ENCODE assay signal across 8 cellular contexts in genomic region chr12:105561981-105562726, GRCh38.
DNase-seq lines count a peak whose midpoint lies in the region; ATAC-seq lines count a peak whose summit lies in the region.

No MANE protein-coding gene starts in this region.

- peak; percentile 68 to 91 for ATAC-seq in left cardiac atrium
- no peak for ATAC-seq in natural killer cell treated with Interleukin-12 subunit alpha and Interleukin-12 subunit beta and Interleukin-15 and Interleukin-18, amount 100 ng/mL, for 72 hours
- ATAC-seq in HG02610 (IDR thresholded peaks at IDR 0.05; ENCODE audit: unreplicated experiment): no peak
- ATAC-seq in GM21619 (IDR thresholded peaks at IDR 0.05; ENCODE audit: unreplicated experiment): no peak

- H3K4me1 Mint-ChIP-seq in natural killer cell treated with Interleukin-12 subunit alpha and Interleukin-12 subunit beta and Interleukin-15 and Interleukin-18, amount 100 ng/mL, for 72 hours (ENCODE audit: low read depth in 2 of 2): no peaks in the 10 kb centered on the region

- intact Hi-C loops in left cardiac atrium (cut with DNase I): no loop called here

- no peak overlapping the region for H3K27ac Mint-ChIP-seq in natural killer cell treated with Interleukin-12 subunit alpha and Interleukin-12 subunit beta and Interleukin-15 and Interleukin-18, amount 100 ng/mL, for 72 hours

- H3K4me3 Mint-ChIP-seq in natural killer cell treated with Interleukin-12 subunit alpha and Interleukin-12 subunit beta and Interleukin-15 and Interleukin-18, amount 100 ng/mL, for 72 hours: no peak overlapping the region

- no peaks in the 10 kb centered on the region for H3K9me3 Mint-ChIP-seq in natural killer cell treated with Interleukin-12 subunit alpha and Interleukin-12 subunit beta and Interleukin-15 and Interleukin-18, amount 100 ng/mL, for 72 hours

- H3K36me3 Mint-ChIP-seq in natural killer cell treated with Interleukin-12 subunit alpha and Interleukin-12 subunit beta and Interleukin-15 and Interleukin-18, amount 100 ng/mL, for 72 hours: no peaks in the 10 kb centered on the region

- DNase-seq in HK-2 (ENCODE audit: unreplicated experiment) (peak; percentile 66), SHP77 treated with DMSO at 0.1 percent for 48 hours (lab: John Stamatoyannopoulos, UW) (peak; percentile 63), left cardiac atrium (peak; percentile 41), smooth muscle cell of the brain vasculature (ENCODE audit: low read depth, low spot score) (peak; percentile 23)
- DNase-seq in activated CD4-positive, alpha-beta T cell treated with anti-CD3 and anti-CD28 coated beads, Interleukin-2, amount 50 U/mL, for 4 hours: no peak
- no peak for DNase-seq in natural killer cell treated with Interleukin-12 subunit alpha and Interleukin-12 subunit beta and Interleukin-15 and Interleukin-18, amount 100 ng/mL, for 72 hours (ENCODE audit: low spot score)

- peaks cover 3 to 10% of the 10 kb centered on the region in 2 donors for H3K27me3 Mint-ChIP-seq in natural killer cell treated with Interleukin-12 subunit alpha and Interleukin-12 subunit beta and Interleukin-15 and Interleukin-18, amount 100 ng/mL, for 72 hours

Comparison
In these comparisons a context has a peak if more than half of its experiments do, and no peak if none do; other contexts are left out.
1. DNase-seq: peak in HK-2 (single experiment), SHP77 treated with DMSO at 0.1 percent for 48 hours (single experiment), left cardiac atrium (single experiment) and smooth muscle cell of the brain vasculature (single experiment); none in activated CD4-positive, alpha-beta T cell treated with anti-CD3 and anti-CD28 coated beads, Interleukin-2, amount 50 U/mL, for 4 hours (0 of 2) and natural killer cell treated with Interleukin-12 subunit alpha and Interleukin-12 subunit beta and Interleukin-15 and Interleukin-18, amount 100 ng/mL, for 72 hours (single experiment).
2. ATAC-seq: peak in left cardiac atrium (2 of 2); none in natural killer cell treated with Interleukin-12 subunit alpha and Interleukin-12 subunit beta and Interleukin-15 and Interleukin-18, amount 100 ng/mL, for 72 hours (0 of 2), HG02610 (single experiment) and GM21619 (single experiment).